Comparison of ENCODE assay signal across 1 cellular context in the genomic region with DNA sequence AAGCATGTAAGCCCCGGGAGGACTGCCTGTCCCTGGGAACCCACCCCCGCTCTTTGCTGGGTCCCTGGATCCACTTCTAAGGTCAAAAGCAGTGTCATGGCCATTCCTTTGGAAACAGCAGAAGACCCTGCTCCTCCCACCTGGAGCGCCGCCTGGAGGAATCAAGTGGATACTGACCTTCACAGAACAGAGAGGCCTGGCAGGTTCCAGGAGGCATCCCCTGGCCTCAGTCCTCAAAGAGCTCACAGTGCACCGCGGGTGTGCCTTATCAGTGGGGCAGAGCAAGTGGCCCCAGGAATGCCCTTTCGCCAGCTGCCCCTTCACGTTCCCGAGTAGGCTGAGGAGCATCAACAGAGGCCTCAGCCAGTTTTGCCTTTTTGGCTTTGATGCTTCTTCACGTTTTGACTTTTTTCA.
TF ChIP-seq lines count a peak whose summit lies in the region.

No MANE protein-coding gene starts in this region.

TF ChIP-seq in HepG2, 621 proteins besides CTCF, POLR2A, EP300 and RAD21 (continued from another document and continues in another):
- TF ChIP-seq, protein P1, sequence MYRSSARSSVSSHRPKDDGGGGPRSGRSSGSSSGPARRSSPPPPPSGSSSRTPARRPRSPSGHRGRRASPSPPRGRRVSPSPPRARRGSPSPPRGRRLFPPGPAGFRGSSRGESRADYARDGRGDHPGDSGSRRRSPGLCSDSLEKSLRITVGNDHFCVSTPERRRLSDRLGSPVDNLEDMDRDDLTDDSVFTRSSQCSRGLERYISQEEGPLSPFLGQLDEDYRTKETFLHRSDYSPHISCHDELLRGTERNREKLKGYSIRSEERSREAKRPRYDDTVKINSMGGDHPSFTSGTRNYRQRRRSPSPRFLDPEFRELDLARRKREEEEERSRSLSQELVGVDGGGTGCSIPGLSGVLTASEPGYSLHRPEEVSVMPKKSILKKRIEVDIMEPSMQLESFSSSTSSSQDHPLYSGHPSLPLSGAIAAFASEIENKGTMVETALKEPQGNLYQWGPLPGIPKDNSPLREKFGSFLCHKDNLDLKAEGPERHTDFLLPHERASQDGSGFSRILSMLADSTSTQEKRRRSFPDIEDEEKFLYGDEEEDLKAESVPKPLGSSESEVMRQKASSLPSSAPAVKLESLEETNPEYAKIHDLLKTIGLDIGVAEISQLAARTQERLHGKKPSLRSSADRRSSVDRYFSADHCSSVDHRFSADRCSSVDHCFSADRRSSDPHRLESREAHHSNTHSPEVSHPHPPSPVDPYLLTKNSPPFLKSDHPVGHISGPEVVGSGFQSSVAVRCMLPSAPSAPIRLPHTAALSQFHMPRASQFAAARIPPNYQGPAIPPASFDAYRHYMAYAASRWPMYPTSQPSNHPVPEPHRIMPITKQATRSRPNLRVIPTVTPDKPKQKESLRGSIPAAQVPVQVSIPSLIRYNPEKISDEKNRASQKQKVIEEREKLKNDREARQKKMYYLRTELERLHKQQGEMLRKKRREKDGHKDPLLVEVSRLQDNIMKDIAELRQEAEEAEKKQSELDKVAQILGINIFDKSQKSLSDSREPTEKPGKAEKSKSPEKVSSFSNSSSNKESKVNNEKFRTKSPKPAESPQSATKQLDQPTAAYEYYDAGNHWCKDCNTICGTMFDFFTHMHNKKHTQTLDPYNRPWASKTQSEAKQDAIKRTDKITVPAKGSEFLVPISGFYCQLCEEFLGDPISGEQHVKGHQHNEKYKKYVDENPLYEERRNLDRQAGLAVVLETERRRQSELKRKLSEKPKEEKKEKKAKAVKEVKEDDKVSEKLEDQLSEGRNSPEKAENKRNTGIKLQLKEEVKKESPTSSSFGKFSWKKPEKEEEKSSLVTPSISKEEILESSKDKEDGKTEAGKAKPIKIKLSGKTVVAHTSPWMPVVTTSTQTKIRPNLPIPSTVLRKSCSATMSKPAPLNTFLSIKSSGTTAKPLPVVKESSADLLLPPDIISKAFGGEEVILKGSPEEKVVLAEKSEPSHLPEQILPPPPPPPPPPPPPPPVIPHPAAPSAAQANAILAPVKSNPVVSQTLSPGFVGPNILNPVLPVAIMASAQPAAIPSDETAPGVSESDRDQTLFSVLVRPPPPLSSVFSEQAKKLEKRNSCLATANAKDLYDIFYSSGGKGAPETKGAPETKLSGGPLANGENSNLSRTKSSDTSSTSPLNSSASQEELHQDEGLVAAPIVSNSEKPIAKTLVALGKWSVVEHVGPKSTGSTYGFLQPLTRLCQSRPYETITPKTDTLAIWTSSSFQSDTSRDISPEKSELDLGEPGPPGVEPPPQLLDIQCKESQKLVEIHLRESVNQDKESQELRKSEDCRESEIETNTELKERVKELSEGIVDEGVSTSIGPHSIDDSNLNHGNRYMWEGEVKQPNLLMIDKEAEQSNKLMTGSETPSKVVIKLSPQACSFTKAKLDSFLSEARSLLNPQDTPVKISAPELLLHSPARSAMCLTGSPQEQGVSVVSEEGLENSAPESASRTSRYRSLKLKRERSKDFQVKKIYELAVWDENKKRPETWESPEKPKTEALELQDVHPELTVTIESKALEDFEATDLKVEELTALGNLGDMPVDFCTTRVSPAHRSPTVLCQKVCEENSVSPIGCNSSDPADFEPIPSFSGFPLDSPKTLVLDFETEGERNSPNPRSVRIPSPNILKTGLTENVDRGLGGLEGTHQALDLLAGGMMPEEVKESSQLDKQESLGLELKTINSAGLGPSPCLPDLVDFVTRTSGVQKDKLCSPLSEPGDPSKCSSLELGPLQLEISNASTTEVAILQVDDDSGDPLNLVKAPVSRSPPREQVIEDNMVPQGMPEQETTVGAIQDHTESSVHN (CRISPR knock-in tag; IDR thresholded peaks at IDR 0.05): no peak
- TF ChIP-seq MBD4 (IDR thresholded peaks at IDR 0.05; ENCODE audit: borderline replicate concordance, low read length) (no peak), ZZZ3 (CRISPR knock-in tag; IDR thresholded peaks at IDR 0.05; ENCODE audit: borderline replicate concordance) (no peak), KLF6 (CRISPR knock-in tag; IDR thresholded peaks at IDR 0.05) (no peak), RFX5 (IDR thresholded peaks at IDR 0.05; ENCODE audit: low read depth, low read length) (no peak), ZSCAN22 (CRISPR knock-in tag; IDR thresholded peaks at IDR 0.05) (no peak), NFIC (IDR thresholded peaks at IDR 0.05; ENCODE audit: low read length) (no peak), PAWR (CRISPR knock-in tag; IDR thresholded peaks at IDR 0.05; ENCODE audit: borderline replicate concordance) (no peak), TEAD2 (CRISPR knock-in tag; IDR thresholded peaks at IDR 0.05) (no peak), HOXA9 (CRISPR knock-in tag; IDR thresholded peaks at IDR 0.05; ENCODE audit: borderline replicate concordance) (no peak), ZMYM2 (CRISPR knock-in tag; IDR thresholded peaks at IDR 0.05) (no peak), ZNF382 (CRISPR knock-in tag; IDR thresholded peaks at IDR 0.05; ENCODE audit: borderline replicate concordance) (no peak), SIN3B (IDR thresholded peaks at IDR 0.05; ENCODE audit: low read length) (no peak), MTA3 (CRISPR knock-in tag; IDR thresholded peaks at IDR 0.05) (no peak), ZFP62 (CRISPR knock-in tag; IDR thresholded peaks at IDR 0.05) (no peak), ATF7-NPFF (CRISPR knock-in tag; IDR thresholded peaks at IDR 0.05; ENCODE audit: low read depth) (no peak), FOXP1 (IDR thresholded peaks at IDR 0.05) (no peak), FOXP1 (CRISPR knock-in tag; IDR thresholded peaks at IDR 0.05) (no peak), ZNF274 (CRISPR knock-in tag; IDR thresholded peaks at IDR 0.05) (peak; percentile 48; the same call in 1 of the 2 replicates), MYNN (CRISPR knock-in tag; IDR thresholded peaks at IDR 0.05; ENCODE audit: low read depth) (0 out of 2 replicates have a peak, but pooled peaks have one; percentile 68), ZC3H4 (CRISPR knock-in tag; IDR thresholded peaks at IDR 0.05; ENCODE audit: borderline replicate concordance) (0 out of 2 replicates have a peak, but pooled peaks have one; percentile 51), MIER3 (CRISPR knock-in tag; IDR thresholded peaks at IDR 0.05; ENCODE audit: borderline replicate concordance) (peak; percentile 75; the same call in 1 of the 2 replicates), ZNF337 (CRISPR knock-in tag; IDR thresholded peaks at IDR 0.05; ENCODE audit: borderline replicate concordance, low read depth) (no peak), DNMT3B (CRISPR knock-in tag; conservative IDR thresholded peaks at IDR 0.05) (no peak), GFI1 (CRISPR knock-in tag; IDR thresholded peaks at IDR 0.05; ENCODE audit: borderline replicate concordance) (no peak), NAIF1 (CRISPR knock-in tag; IDR thresholded peaks at IDR 0.05; ENCODE audit: borderline replicate concordance) (no peak)
- TF ChIP-seq, protein P2, sequence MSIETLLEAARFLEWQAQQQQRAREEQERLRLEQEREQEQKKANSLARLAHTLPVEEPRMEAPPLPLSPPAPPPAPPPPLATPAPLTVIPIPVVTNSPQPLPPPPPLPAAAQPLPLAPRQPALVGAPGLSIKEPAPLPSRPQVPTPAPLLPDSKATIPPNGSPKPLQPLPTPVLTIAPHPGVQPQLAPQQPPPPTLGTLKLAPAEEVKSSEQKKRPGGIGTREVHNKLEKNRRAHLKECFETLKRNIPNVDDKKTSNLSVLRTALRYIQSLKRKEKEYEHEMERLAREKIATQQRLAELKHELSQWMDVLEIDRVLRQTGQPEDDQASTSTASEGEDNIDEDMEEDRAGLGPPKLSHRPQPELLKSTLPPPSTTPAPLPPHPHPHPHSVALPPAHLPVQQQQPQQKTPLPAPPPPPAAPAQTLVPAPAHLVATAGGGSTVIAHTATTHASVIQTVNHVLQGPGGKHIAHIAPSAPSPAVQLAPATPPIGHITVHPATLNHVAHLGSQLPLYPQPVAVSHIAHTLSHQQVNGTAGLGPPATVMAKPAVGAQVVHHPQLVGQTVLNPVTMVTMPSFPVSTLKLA (IDR thresholded peaks at IDR 0.05): no peak
- TF ChIP-seq, protein P3, sequence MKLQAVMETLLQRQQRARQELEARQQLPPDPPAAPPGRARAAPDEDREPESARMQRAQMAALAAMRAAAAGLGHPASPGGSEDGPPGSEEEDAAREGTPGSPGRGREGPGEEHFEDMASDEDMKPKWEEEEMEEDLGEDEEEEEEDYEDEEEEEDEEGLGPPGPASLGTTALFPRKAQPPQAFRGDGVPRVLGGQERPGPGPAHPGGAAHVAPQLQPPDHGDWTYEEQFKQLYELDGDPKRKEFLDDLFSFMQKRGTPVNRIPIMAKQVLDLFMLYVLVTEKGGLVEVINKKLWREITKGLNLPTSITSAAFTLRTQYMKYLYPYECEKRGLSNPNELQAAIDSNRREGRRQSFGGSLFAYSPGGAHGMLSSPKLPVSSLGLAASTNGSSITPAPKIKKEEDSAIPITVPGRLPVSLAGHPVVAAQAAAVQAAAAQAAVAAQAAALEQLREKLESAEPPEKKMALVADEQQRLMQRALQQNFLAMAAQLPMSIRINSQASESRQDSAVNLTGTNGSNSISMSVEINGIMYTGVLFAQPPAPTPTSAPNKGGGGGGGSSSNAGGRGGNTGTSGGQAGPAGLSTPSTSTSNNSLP (IDR thresholded peaks at IDR 0.05; ENCODE audit: low read depth, low read length): no peak
- TF ChIP-seq, protein P4, sequence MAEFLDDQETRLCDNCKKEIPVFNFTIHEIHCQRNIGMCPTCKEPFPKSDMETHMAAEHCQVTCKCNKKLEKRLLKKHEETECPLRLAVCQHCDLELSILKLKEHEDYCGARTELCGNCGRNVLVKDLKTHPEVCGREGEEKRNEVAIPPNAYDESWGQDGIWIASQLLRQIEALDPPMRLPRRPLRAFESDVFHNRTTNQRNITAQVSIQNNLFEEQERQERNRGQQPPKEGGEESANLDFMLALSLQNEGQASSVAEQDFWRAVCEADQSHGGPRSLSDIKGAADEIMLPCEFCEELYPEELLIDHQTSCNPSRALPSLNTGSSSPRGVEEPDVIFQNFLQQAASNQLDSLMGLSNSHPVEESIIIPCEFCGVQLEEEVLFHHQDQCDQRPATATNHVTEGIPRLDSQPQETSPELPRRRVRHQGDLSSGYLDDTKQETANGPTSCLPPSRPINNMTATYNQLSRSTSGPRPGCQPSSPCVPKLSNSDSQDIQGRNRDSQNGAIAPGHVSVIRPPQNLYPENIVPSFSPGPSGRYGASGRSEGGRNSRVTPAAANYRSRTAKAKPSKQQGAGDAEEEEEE (CRISPR knock-in tag; IDR thresholded peaks at IDR 0.05; ENCODE audit: borderline replicate concordance): no peak
- TF ChIP-seq, protein P5, sequence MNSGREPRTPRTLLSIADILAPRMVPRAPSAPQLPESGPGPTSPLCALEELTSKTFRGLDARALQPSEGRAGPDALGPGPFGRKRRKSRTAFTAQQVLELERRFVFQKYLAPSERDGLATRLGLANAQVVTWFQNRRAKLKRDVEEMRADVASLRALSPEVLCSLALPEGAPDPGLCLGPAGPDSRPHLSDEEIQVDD (CRISPR knock-in tag; IDR thresholded peaks at IDR 0.05; ENCODE audit: borderline replicate concordance): no peak
- TF ChIP-seq, protein P6, sequence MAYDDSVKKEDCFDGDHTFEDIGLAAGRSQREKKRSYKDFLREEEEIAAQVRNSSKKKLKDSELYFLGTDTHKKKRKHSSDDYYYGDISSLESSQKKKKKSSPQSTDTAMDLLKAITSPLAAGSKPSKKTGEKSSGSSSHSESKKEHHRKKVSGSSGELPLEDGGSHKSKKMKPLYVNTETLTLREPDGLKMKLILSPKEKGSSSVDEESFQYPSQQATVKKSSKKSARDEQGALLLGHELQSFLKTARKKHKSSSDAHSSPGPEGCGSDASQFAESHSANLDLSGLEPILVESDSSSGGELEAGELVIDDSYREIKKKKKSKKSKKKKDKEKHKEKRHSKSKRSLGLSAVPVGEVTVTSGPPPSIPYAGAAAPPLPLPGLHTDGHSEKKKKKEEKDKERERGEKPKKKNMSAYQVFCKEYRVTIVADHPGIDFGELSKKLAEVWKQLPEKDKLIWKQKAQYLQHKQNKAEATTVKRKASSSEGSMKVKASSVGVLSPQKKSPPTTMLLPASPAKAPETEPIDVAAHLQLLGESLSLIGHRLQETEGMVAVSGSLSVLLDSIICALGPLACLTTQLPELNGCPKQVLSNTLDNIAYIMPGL (CRISPR knock-in tag; IDR thresholded peaks at IDR 0.05; ENCODE audit: borderline replicate concordance in 1 of 2, low read depth in 1 of 2): peak; percentile 70 to 88; a peak in 3 of 4 replicates
- TF ChIP-seq, protein P7, sequence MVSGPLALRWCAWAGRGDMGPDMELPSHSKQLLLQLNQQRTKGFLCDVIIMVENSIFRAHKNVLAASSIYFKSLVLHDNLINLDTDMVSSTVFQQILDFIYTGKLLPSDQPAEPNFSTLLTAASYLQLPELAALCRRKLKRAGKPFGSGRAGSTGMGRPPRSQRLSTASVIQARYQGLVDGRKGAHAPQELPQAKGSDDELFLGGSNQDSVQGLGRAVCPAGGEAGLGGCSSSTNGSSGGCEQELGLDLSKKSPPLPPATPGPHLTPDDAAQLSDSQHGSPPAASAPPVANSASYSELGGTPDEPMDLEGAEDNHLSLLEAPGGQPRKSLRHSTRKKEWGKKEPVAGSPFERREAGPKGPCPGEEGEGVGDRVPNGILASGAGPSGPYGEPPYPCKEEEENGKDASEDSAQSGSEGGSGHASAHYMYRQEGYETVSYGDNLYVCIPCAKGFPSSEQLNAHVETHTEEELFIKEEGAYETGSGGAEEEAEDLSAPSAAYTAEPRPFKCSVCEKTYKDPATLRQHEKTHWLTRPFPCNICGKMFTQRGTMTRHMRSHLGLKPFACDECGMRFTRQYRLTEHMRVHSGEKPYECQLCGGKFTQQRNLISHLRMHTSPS (CRISPR knock-in tag; IDR thresholded peaks at IDR 0.05; ENCODE audit: low read depth): no peak
- TF ChIP-seq, protein P8, sequence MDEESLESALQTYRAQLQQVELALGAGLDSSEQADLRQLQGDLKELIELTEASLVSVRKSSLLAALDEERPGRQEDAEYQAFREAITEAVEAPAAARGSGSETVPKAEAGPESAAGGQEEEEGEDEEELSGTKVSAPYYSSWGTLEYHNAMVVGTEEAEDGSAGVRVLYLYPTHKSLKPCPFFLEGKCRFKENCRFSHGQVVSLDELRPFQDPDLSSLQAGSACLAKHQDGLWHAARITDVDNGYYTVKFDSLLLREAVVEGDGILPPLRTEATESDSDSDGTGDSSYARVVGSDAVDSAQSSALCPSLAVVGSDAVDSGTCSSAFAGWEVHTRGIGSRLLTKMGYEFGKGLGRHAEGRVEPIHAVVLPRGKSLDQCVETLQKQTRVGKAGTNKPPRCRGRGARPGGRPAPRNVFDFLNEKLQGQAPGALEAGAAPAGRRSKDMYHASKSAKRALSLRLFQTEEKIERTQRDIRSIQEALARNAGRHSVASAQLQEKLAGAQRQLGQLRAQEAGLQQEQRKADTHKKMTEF (CRISPR knock-in tag; IDR thresholded peaks at IDR 0.05): peak; percentile 79
- TF ChIP-seq, protein P9, sequence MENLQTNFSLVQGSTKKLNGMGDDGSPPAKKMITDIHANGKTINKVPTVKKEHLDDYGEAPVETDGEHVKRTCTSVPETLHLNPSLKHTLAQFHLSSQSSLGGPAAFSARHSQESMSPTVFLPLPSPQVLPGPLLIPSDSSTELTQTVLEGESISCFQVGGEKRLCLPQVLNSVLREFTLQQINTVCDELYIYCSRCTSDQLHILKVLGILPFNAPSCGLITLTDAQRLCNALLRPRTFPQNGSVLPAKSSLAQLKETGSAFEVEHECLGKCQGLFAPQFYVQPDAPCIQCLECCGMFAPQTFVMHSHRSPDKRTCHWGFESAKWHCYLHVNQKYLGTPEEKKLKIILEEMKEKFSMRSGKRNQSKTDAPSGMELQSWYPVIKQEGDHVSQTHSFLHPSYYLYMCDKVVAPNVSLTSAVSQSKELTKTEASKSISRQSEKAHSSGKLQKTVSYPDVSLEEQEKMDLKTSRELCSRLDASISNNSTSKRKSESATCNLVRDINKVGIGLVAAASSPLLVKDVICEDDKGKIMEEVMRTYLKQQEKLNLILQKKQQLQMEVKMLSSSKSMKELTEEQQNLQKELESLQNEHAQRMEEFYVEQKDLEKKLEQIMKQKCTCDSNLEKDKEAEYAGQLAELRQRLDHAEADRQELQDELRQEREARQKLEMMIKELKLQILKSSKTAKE (CRISPR knock-in tag; IDR thresholded peaks at IDR 0.05; ENCODE audit: borderline replicate concordance): no peak
